Comparison of ENCODE assay signal across 11 cellular contexts in genomic region chr15:22253676-22254408, GRCh38.
DNase-seq lines count a peak whose midpoint lies in the region; ATAC-seq, FAIRE-seq and TF ChIP-seq lines count a peak whose summit lies in the region.
"Had no signal": no experiment of that assay in that cellular context is flagged by ENCODE, and none has a peak within 500 bp of the region (broad histone marks: within the 10 kb centered on the region; RNA-seq: fewer than 3 reads in every experiment).

No MANE protein-coding gene starts in this region.

- H3K27ac ChIP-seq in CD4-positive, alpha-beta T cell (ENCODE audit: low read depth, low read length), result no peak overlapping the region
- H3K27ac ChIP-seq in neural progenitor cell (no peak overlapping the region), kidney (ENCODE audit: low read depth in 2 of 2, low read length in 2 of 2) (peak overlapping the region in 1 of 2 donors; percentile 47)

- no peak for DNase-seq in CD4-positive, alpha-beta T cell
- DNase-seq in NCI-H2081 treated with DMSO at 0.1 percent for 48 hours (lab: John Stamatoyannopoulos, UW) (no peak), neural progenitor cell (ENCODE audit: low spot score) (no peak), kidney (no peak), islet precursor cell (no peak)
- DNase-seq: NCI-H1436 treated with DMSO at 0.1 percent for 48 hours; stimulated activated CD4-positive, alpha-beta T cell treated with anti-CD3 and anti-CD28 coated beads, Interleukin-12 subunit alpha, Interleukin-12 subunit beta, amount 100 ng/mL, for 4 hours had no signal

- H3K4me3 Mint-ChIP-seq in CD4-positive, alpha-beta T cell, result peak overlapping the region; percentile 2
- H3K4me3 Mint-ChIP-seq in T-helper 1 cell treated with Interleukin-12 subunit alpha and Interleukin-12 subunit beta and Interleukin-4 antibody, amounts not matched to agents 30 μg/mL and 1 μg/mL, for 36 hours, result peak overlapping the region; percentile 39
- H3K4me3 Mint-ChIP-seq in neural progenitor cell, result no peak overlapping the region

- no peaks in the 10 kb centered on the region for H3K4me1 ChIP-seq in neural progenitor cell
- H3K4me1 ChIP-seq in kidney (ENCODE audit: control insufficient read depth in 1 of 2, insufficient read depth in 1 of 2, low read depth in 1 of 2, low read length in 2 of 2), result peaks cover 6 to 9% of the 10 kb centered on the region in 2 donors

- H3F3A ChIP-seq in neural progenitor cell (ENCODE audit: low read depth), result peaks cover 5% of the 10 kb centered on the region

- no peak overlapping the region for H3K4me3 ChIP-seq in neural progenitor cell
- H3K4me3 ChIP-seq in kidney (ENCODE audit: low read length in 2 of 2), result no peak overlapping the region

- no peak overlapping the region for H3K9ac ChIP-seq in neural progenitor cell
- no peak overlapping the region for H3K9ac ChIP-seq in kidney (ENCODE audit: low read length in 2 of 2)

- POLR2A ChIA-PET in CD4-positive, alpha-beta T cell (lab: Charles Lee), result no interaction called here

- ATAC-seq in CD4-positive, alpha-beta T cell (ENCODE audit: poor library complexity), result peak; percentile 35
- ATAC-seq in GM19043 (IDR thresholded peaks at IDR 0.05; ENCODE audit: low read depth, unreplicated experiment) (peak; percentile 80), HG02885 (IDR thresholded peaks at IDR 0.05; ENCODE audit: poor library complexity, unreplicated experiment) (peak; percentile 81)
- ATAC-seq: esophagus mucosa had no signal

- peaks cover 55% of the 10 kb centered on the region for H3K27me3 Mint-ChIP-seq in CD4-positive, alpha-beta T cell
- no peaks in the 10 kb centered on the region for H3K27me3 Mint-ChIP-seq in T-helper 1 cell treated with Interleukin-12 subunit alpha and Interleukin-12 subunit beta and Interleukin-4 antibody, amounts not matched to agents 30 μg/mL and 1 μg/mL, for 36 hours (ENCODE audit: low read depth)
- H3K27me3 Mint-ChIP-seq in neural progenitor cell (ENCODE audit: insufficient read depth, low read depth), result peaks cover 18% of the 10 kb centered on the region

- H3K27me3 ChIP-seq in CD4-positive, alpha-beta T cell (ENCODE audit: control insufficient read depth, insufficient read depth, low read length), result peaks cover 21% of the 10 kb centered on the region
- H3K27me3 ChIP-seq in neural progenitor cell, result no peaks in the 10 kb centered on the region

- H3K4me2 ChIP-seq in neural progenitor cell, result no peak overlapping the region

- CTCF ChIA-PET in CD4-positive, alpha-beta T cell (lab: Charles Lee), result no interaction called here

- H3K27ac Mint-ChIP-seq in CD4-positive, alpha-beta T cell, result no peak overlapping the region
- no peak overlapping the region for H3K27ac Mint-ChIP-seq in T-helper 1 cell treated with Interleukin-12 subunit alpha and Interleukin-12 subunit beta and Interleukin-4 antibody, amounts not matched to agents 30 μg/mL and 1 μg/mL, for 36 hours
- no peak overlapping the region for H3K27ac Mint-ChIP-seq in neural progenitor cell

- no peaks in the 10 kb centered on the region for H4K20me1 ChIP-seq in neural progenitor cell (ENCODE audit: low read depth)

- no peaks in the 10 kb centered on the region for H3K9me3 Mint-ChIP-seq in CD4-positive, alpha-beta T cell
- no peaks in the 10 kb centered on the region for H3K9me3 Mint-ChIP-seq in T-helper 1 cell treated with Interleukin-12 subunit alpha and Interleukin-12 subunit beta and Interleukin-4 antibody, amounts not matched to agents 30 μg/mL and 1 μg/mL, for 36 hours
- peaks cover 80% of the 10 kb centered on the region for H3K9me3 Mint-ChIP-seq in neural progenitor cell

- no peaks in the 10 kb centered on the region for H3K9me3 ChIP-seq in CD4-positive, alpha-beta T cell (ENCODE audit: control insufficient read depth, low read length)
- H3K9me3 ChIP-seq in neural progenitor cell (ENCODE audit: low read depth) (peaks cover 62% of the 10 kb centered on the region), kidney (ENCODE audit: control insufficient read depth in 1 of 2, low read length in 2 of 2) (peaks cover 0 to 5% of the 10 kb centered on the region in 2 donors)

- H3K4me1 Mint-ChIP-seq in CD4-positive, alpha-beta T cell (ENCODE audit: low read depth), result peaks cover 19% of the 10 kb centered on the region
- peaks cover 14% of the 10 kb centered on the region for H3K4me1 Mint-ChIP-seq in T-helper 1 cell treated with Interleukin-12 subunit alpha and Interleukin-12 subunit beta and Interleukin-4 antibody, amounts not matched to agents 30 μg/mL and 1 μg/mL, for 36 hours (ENCODE audit: low read depth)
- H3K4me1 Mint-ChIP-seq in neural progenitor cell, result no peaks in the 10 kb centered on the region

- FAIRE-seq in kidney (lab: Jason Lieb, UNC), result no peak

- intact Hi-C loops in CD4-positive, alpha-beta T cell (cut with DNase I, micrococcal nuclease), result no loop called here
- intact Hi-C loops in kidney (cut with DNase I), result no loop called here

- no peaks in the 10 kb centered on the region for H3K36me3 Mint-ChIP-seq in CD4-positive, alpha-beta T cell (ENCODE audit: low read depth)
- H3K36me3 Mint-ChIP-seq in T-helper 1 cell treated with Interleukin-12 subunit alpha and Interleukin-12 subunit beta and Interleukin-4 antibody, amounts not matched to agents 30 μg/mL and 1 μg/mL, for 36 hours (ENCODE audit: low read depth), result no peaks in the 10 kb centered on the region
- H3K36me3 Mint-ChIP-seq in neural progenitor cell, result peaks cover 8% of the 10 kb centered on the region

- TF ChIP-seq CTCF in CD4-positive, alpha-beta T cell (IDR thresholded peaks at IDR 0.05), result no peak
- TF ChIP-seq CTCF in neural progenitor cell (IDR thresholded peaks at IDR 0.05) (no peak), kidney (IDR thresholded peaks at IDR 0.05; ENCODE audit: borderline replicate concordance, extremely low read depth, insufficient read depth) (no peak)

- H3K36me3 ChIP-seq in neural progenitor cell (no peaks in the 10 kb centered on the region), kidney (ENCODE audit: control insufficient read depth in 1 of 2, insufficient read depth in 2 of 2, low read length in 2 of 2) (no peaks in the 10 kb centered on the region)

- no peaks in the 10 kb centered on the region for H3K79me2 ChIP-seq in neural progenitor cell (ENCODE audit: low read depth)

- no peak overlapping the region for H2AFZ ChIP-seq in neural progenitor cell (replicated peaks)
